Comparison of ENCODE assay signal across 37 cellular contexts in the genomic region with DNA sequence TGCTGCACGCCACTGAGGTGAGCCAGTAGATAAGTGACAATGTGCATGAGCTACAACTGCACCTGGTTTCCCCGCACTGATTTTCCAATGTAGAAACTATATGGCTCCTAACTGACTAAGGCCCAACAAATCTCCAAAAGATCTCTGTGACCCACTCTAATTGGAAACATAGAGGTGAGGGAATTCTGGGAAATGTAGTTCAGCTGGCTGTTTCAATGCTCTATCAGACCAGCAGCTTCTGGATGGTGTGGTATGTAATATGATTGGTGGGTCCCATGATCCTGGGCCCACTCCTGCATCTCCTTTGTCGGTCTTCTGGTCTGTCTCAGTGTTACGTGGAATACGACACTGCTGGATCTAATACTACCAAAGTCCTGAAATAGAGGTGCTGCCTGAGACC. TPM values are rescaled to one million over a fixed set of nuclear protein-coding genes. Genes with fewer than 3 reads are reported as not detected.
"Had no signal": no experiment of that assay in that cellular context is flagged by ENCODE, and none has a peak within 500 bp of the region (broad histone marks: within the 10 kb centered on the region; RNA-seq: fewer than 3 reads in every experiment).

No MANE protein-coding gene starts in this region.

- H3K9me3 Mint-ChIP-seq: T-helper 1 cell treated with Interleukin-12 subunit alpha and Interleukin-12 subunit beta and Interleukin-4 antibody, amounts not matched to agents 30 μg/mL and 1 μg/mL, for 36 hours had no signal

- H3K9me3 ChIP-seq: MG63, SJCRH30, SK-N-SH had no signal

- H3K9ac ChIP-seq: SK-N-SH had no signal

- H3K4me3 ChIP-seq: MG63, SJCRH30 had no signal

- H3K27me3 ChIP-seq: MG63, SJCRH30 had no signal

- H3K9me2 ChIP-seq: SK-N-SH had no signal

- H3K4me1 ChIP-seq: SJCRH30 had no signal

- H3K4me3 Mint-ChIP-seq: T-helper 1 cell treated with Interleukin-12 subunit alpha and Interleukin-12 subunit beta and Interleukin-4 antibody, amounts not matched to agents 30 μg/mL and 1 μg/mL, for 36 hours had no signal

- H3K4me2 ChIP-seq: SK-N-SH had no signal

- DNase-seq: Kasumi-1; MG63; NCI-H1048; NCI-H1092 treated with DMSO at 0.1 percent for 48 hours; NCI-H1105 treated with DMSO at 0.1 percent for 48 hours; NCI-H1417; NCI-H1436; NCI-H146; NCI-H1694; NCI-H187; NCI-H1930; NCI-H2081; NCI-H2171 treated with DMSO at 0.1 percent for 48 hours; NCI-H2227 treated with DMSO at 0.1 percent for 48 hours; NCI-H345; NCI-H446; NCI-H510A treated with DMSO at 0.1 percent for 48 hours; NCI-H524 treated with DMSO at 0.1 percent for 48 hours; NCI-H526 treated with DMSO at 0.1 percent for 48 hours; NCI-H748 treated with DMSO at 0.1 percent for 48 hours; NCI-H82; NK-92 treated with Interleukin-12 subunit alpha and Interleukin-12 subunit beta, amount 100 ng/mL, for 24 hours; OCI-M1; PC-3; SHP77; SIG-M5; SJCRH30; SK-N-SH; SW 1271; T-helper 1 cell had no signal

- H3K27ac ChIP-seq: RWPE1, SJCRH30 had no signal

- H3K27ac Mint-ChIP-seq: T-helper 1 cell treated with Interleukin-12 subunit alpha and Interleukin-12 subunit beta and Interleukin-4 antibody, amounts not matched to agents 30 μg/mL and 1 μg/mL, for 36 hours had no signal

- FAIRE-seq: RCC 7860 had no signal

- H3K36me3 ChIP-seq: MG63, SJCRH30 had no signal

RNA-seq across cellular contexts. Expression of gene CCDC160, which starts 18.6 kb away (rescaled TPM):
- total RNA-seq: M059J, NCI-H460, Right ventricle myocardium inferior, RPMI7951 had no signal
- polyA plus RNA-seq: SK-N-SH had no signal
